In the genomic region with DNA sequence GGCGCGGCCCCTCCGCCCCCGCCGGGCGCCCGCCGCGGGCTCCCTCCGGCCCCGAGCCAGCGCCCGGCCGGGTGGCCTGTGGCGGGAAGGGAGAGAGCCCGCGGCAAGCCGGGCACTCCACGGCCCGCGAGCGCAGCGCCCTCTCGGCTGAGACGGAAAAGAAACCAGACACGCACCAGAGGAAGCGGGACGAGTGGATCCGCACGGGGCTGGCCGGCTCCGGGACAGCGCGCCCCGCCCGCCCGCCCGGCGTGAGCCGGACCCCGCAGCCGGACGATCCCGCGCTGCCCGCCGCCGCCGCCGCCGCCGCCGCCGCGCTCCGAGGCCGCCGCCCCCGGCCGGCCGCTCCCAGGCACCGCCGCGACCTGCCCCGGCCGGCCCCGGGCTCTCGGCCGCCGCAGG, we compare ENCODE assay signal across 8 cellular contexts. TPM values are rescaled to one million over a fixed set of nuclear protein-coding genes. Genes with fewer than 3 reads are reported as not detected.
DNase-seq lines count a peak whose midpoint lies in the region; ATAC-seq and TF ChIP-seq lines count a peak whose summit lies in the region.

No MANE protein-coding gene starts in this region.

- DNase-seq in activated effector memory CD4-positive, alpha-beta T cell treated with anti-CD3 and anti-CD28 coated beads, Interleukin-2, amount 50 U/mL, for 16 hours, result peak; percentile 72
- no peak for DNase-seq in activated effector memory CD4-positive, alpha-beta T cell treated with Interleukin-2 at 50 U/mL for 16 hours
- DNase-seq in RWPE2 (ENCODE audit: low spot score), result no peak
- peak; percentile 10 for DNase-seq in central memory CD4-positive, alpha-beta T cell
- peak; percentile 39 to 66 (median 58) for DNase-seq in mucosa of descending colon
- no peak for DNase-seq in NCI-H345 treated with DMSO at 0.1 percent for 48 hours (lab: John Stamatoyannopoulos, UW; ENCODE audit: unreplicated experiment)
- DNase-seq in NCI-H187 treated with DMSO at 0.1 percent for 48 hours (lab: John Stamatoyannopoulos, UW), result no peak

- H3K36me3 ChIP-seq in RWPE2 (ENCODE audit: low read depth), result peaks cover 29% of the 10 kb centered on the region
- H3K36me3 ChIP-seq in mucosa of descending colon (ENCODE audit: low read depth), result no peaks in the 10 kb centered on the region

- intact Hi-C loops in mucosa of descending colon (cut with DNase I, micrococcal nuclease), result loop anchor here in 1 of 2 donors (5.0 kb wide), 1 partner anchor 229 kb away; the partner anchor contains the start of gene PRTFDC1

- peak overlapping the region; percentile 87 for H3K4me3 ChIP-seq in RWPE2 (ENCODE audit: severe bottlenecking)
- H3K4me3 ChIP-seq in mucosa of descending colon, result peak overlapping the region; percentile 55

- H3K4me1 ChIP-seq in RWPE2 (ENCODE audit: insufficient read depth, poor library complexity, severe bottlenecking) (peaks cover 17% of the 10 kb centered on the region), mucosa of descending colon (ENCODE audit: low read depth) (peaks cover 21% of the 10 kb centered on the region)

- H3K27me3 ChIP-seq in RWPE2 (ENCODE audit: insufficient read depth, poor library complexity, severe bottlenecking), result no peaks in the 10 kb centered on the region

- peak overlapping the region; percentile 83 for H3K27ac ChIP-seq in RWPE2 (ENCODE audit: poor library complexity, severe bottlenecking)

- TF ChIP-seq CTCF in RWPE2 (IDR thresholded peaks at IDR 0.05; ENCODE audit: poor library complexity, severe bottlenecking), result peak; percentile 2
- TF ChIP-seq CTCF in mucosa of descending colon (IDR thresholded peaks at IDR 0.05), result no peak

- H3K9me3 ChIP-seq in RWPE2 (ENCODE audit: severe bottlenecking), result no peaks in the 10 kb centered on the region
- no peaks in the 10 kb centered on the region for H3K9me3 ChIP-seq in mucosa of descending colon

- peak; percentile 20 for ATAC-seq in HG02870 (IDR thresholded peaks at IDR 0.05; ENCODE audit: unreplicated experiment)
- ATAC-seq in RWPE2 (ENCODE audit: low read depth), result no peak
- no peak for ATAC-seq in mucosa of descending colon

RNA-seq across cellular contexts. Expression of gene ARHGAP21, which starts 0.3 kb away (rescaled TPM):
- total RNA-seq in mucosa of descending colon, result 100 to 1,000 TPM in 2 of 3 donors, 10 to 100 TPM in 1; 91.3 to 127 (median 109) TPM

Comparison
In these comparisons a context has a peak if more than half of its experiments do, and no peak if none do; other contexts are left out.
1. DNase-seq: peak in activated effector memory CD4-positive, alpha-beta T cell treated with anti-CD3 and anti-CD28 coated beads, Interleukin-2, amount 50 U/mL, for 16 hours (single experiment), central memory CD4-positive, alpha-beta T cell (single experiment) and mucosa of descending colon (3 of 3); none in activated effector memory CD4-positive, alpha-beta T cell treated with Interleukin-2 at 50 U/mL for 16 hours (single experiment), RWPE2 (single experiment), NCI-H345 treated with DMSO at 0.1 percent for 48 hours (single experiment) and NCI-H187 treated with DMSO at 0.1 percent for 48 hours (single experiment).